Comparison of ENCODE assay signal across 17 cellular contexts in the genomic region with DNA sequence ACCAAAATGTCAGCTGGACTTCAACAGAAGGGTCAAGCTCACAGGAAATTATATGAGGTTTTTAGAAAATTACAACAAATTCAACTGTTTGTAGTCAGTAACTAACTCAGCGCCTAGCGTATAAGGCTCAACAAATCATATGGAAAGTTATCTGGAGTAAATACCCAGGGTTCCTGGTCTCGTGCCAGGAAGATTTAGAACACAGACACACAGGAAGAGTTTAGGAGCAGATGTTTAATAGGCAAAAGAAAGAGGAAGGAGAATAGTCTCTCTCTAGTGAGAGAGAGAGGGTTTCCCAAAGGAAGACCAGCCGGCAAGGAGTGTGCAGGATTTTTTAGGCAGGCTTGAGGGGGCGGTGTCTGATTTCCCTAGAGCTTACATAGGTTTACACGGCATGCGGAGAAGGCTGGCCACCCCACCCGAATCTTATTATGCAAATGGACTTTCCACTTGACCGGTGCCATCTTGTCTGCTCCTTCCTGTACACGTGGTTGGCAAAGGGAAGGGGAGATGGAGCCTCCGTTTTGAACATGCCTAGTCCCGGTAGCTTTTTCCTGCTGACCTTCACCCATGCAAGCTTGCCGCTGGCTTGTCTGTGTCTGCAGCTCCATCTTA.
DNase-seq lines count a peak whose midpoint lies in the region; ATAC-seq and TF ChIP-seq lines count a peak whose summit lies in the region.
"Had no signal": no experiment of that assay in that cellular context is flagged by ENCODE, and none has a peak within 500 bp of the region (broad histone marks: within the 10 kb centered on the region; RNA-seq: fewer than 3 reads in every experiment).

No MANE protein-coding gene starts in this region.

- no peak for TF ChIP-seq EP300 in esophagus muscularis mucosa (IDR thresholded peaks at IDR 0.05)

- H3K4me3 ChIP-seq in esophagus muscularis mucosa (no peak overlapping the region), dorsolateral prefrontal cortex (no peak overlapping the region)
- H3K4me3 ChIP-seq: PC-9, SK-N-MC had no signal

- DNase-seq in NCI-H82 (lab: John Stamatoyannopoulos, UW) (peak; percentile 5), NCI-H82 treated with DMSO at 0.1 percent for 48 hours (lab: John Stamatoyannopoulos, UW; ENCODE audit: unreplicated experiment) (no peak), SK-N-DZ (ENCODE audit: low spot score) (peak; percentile 10), esophagus muscularis mucosa (ENCODE audit: extremely low spot score) (peak; percentile 64), substantia nigra (lab: John Stamatoyannopoulos, UW) (no peak), dorsolateral prefrontal cortex (no peak)
- DNase-seq: 8988T, H9, NCI-H1417 treated with DMSO at 0.1 percent for 48 hours, NCI-H1930, NCI-H510A, NCI-H774, PC-9 had no signal

- 69% methylated on average over 12 of the region's 13 CpGs for WGBS in esophagus muscularis mucosa

- no peaks in the 10 kb centered on the region for H3K4me1 ChIP-seq in esophagus muscularis mucosa

- TF ChIP-seq CTCF in esophagus muscularis mucosa (IDR thresholded peaks at IDR 0.05) (no peak), dorsolateral prefrontal cortex (IDR thresholded peaks at IDR 0.05 in 54 of 56, conservative IDR thresholded peaks at IDR 0.05 in 2 of 56; ENCODE audit: low read depth in 1 of 56, partially characterized antibody in 56 of 56) (no peak)

- H3K27me3 ChIP-seq in esophagus muscularis mucosa (no peaks in the 10 kb centered on the region), dorsolateral prefrontal cortex (no peaks in the 10 kb centered on the region)

- no peaks in the 10 kb centered on the region for H3K36me3 ChIP-seq in esophagus muscularis mucosa

- no peak for TF ChIP-seq POLR2A in esophagus muscularis mucosa (IDR thresholded peaks at IDR 0.05; ENCODE audit: low read depth)

- H3K9me3 ChIP-seq in esophagus muscularis mucosa = no peaks in the 10 kb centered on the region

- intact Hi-C loops in esophagus muscularis mucosa (cut with DNase I) (no loop called here), dorsolateral prefrontal cortex (cut with DNase I) (no loop called here)

- ATAC-seq in GM21515 (IDR thresholded peaks at IDR 0.05; ENCODE audit: unreplicated experiment) (no peak), HG03565 (IDR thresholded peaks at IDR 0.05; ENCODE audit: unreplicated experiment) (no peak)

- no peak overlapping the region for H3K27ac ChIP-seq in esophagus muscularis mucosa (replicated peaks in 1 of 4)
- no peak overlapping the region for H3K27ac ChIP-seq in substantia nigra (ENCODE audit: low read depth, low read length, poor library complexity, severe bottlenecking)
- no peak overlapping the region for H3K27ac ChIP-seq in dorsolateral prefrontal cortex
- H3K27ac ChIP-seq: C4-2B, PC-9, SK-N-MC had no signal

Comparison
In these comparisons a context has a peak if more than half of its experiments do, and no peak if none do; other contexts are left out.
1. DNase-seq: peak in NCI-H82 (single experiment), SK-N-DZ (single experiment) and esophagus muscularis mucosa (single experiment); none in NCI-H82 treated with DMSO at 0.1 percent for 48 hours (single experiment), substantia nigra (0 of 49) and dorsolateral prefrontal cortex (0 of 10).